In the genomic region with DNA sequence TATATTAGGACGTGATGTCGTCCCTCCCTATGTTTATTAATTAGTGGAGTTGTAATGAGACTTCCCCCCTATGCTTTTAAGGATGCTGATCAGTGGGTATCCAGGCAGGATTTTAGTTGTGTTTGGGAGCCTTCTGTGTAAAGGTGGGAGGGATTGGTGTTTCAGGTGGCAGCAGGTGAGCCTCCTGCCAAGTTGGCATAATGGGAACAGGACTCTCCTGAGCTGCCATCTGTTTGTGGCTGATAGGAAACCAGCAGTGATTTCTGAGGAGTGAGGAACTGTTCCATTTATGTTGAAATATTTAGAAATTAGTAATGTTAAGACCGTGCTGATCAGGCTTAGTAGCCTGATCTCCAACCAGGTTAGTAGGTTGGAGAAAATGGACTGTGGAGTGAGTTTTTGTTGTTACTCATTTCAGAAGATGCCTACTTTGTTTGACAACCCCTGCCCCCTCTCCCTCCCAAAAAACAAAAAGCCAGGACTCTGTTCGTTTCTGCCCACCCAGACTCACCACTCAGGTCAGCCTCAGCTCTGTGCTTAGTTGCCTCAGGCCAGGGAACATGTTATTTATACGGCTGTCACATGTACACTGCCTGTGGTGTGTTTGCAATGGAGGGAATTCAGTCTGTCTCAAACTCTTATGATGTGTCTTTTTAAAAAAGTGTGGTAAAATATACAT, we compare ENCODE assay signal across 23 cellular contexts. TPM values are rescaled to one million over a fixed set of nuclear protein-coding genes. Genes with fewer than 3 reads are reported as not detected.
DNase-seq lines count a peak whose midpoint lies in the region; ATAC-seq lines count a peak whose summit lies in the region.
"Had no signal": no experiment of that assay in that cellular context is flagged by ENCODE, and none has a peak within 500 bp of the region (broad histone marks: within the 10 kb centered on the region; RNA-seq: fewer than 3 reads in every experiment).

No MANE protein-coding gene starts in this region.

- ATAC-seq in naive thymus-derived CD4-positive, alpha-beta T cell = no peak
- ATAC-seq in GM21737 (IDR thresholded peaks at IDR 0.05; ENCODE audit: unreplicated experiment) (no peak), HG03460 (IDR thresholded peaks at IDR 0.05; ENCODE audit: unreplicated experiment) (no peak)
- ATAC-seq: right cardiac atrium had no signal

- H3K36me3 ChIP-seq in CD8-positive, alpha-beta memory T cell (ENCODE audit: insufficient read depth, low read length) = no peaks in the 10 kb centered on the region
- peaks cover 0 to 4% (median 0%) of the 10 kb centered on the region in 3 experiments for H3K36me3 ChIP-seq in naive thymus-derived CD4-positive, alpha-beta T cell (ENCODE audit: control insufficient read depth in 2 of 3, insufficient read depth in 3 of 3, low read length in 3 of 3)
- H3K36me3 ChIP-seq: heart left ventricle, MG63, upper lobe of right lung had no signal

- H3K9me3 Mint-ChIP-seq in CD8-positive, alpha-beta memory T cell = no peaks in the 10 kb centered on the region
- H3K9me3 Mint-ChIP-seq in activated T-helper 1 cell treated with anti-CD3 and anti-CD28 coated beads, Interleukin-12 subunit alpha, Interleukin-12 subunit beta, Interleukin-2, Interleukin-4 antibody, amounts not matched to agents 30 ng/mL and 10 ng/mL and 1 ng/mL, durations not matched to agents 14 hours and 24 hours and 36 hours = no peaks in the 10 kb centered on the region
- no peaks in the 10 kb centered on the region for H3K9me3 Mint-ChIP-seq in naive thymus-derived CD4-positive, alpha-beta T cell
- H3K9me3 Mint-ChIP-seq: IgD-negative memory B cell, memory B cell had no signal

- peaks cover 0 to 11% (median 6%) of the 10 kb centered on the region in 3 donors for H3K36me3 Mint-ChIP-seq in CD8-positive, alpha-beta memory T cell
- H3K36me3 Mint-ChIP-seq in activated T-helper 1 cell treated with anti-CD3 and anti-CD28 coated beads, Interleukin-12 subunit alpha, Interleukin-12 subunit beta, Interleukin-2, Interleukin-4 antibody, amounts not matched to agents 30 ng/mL and 10 ng/mL and 1 ng/mL, durations not matched to agents 14 hours and 24 hours and 36 hours (ENCODE audit: low read depth) = peaks cover 6% of the 10 kb centered on the region
- H3K36me3 Mint-ChIP-seq in naive thymus-derived CD4-positive, alpha-beta T cell = peaks cover 0 to 34% (median 12%) of the 10 kb centered on the region in 5 donors

- peaks cover 48 to 60% (median 55%) of the 10 kb centered on the region in 3 donors for H3K4me1 Mint-ChIP-seq in CD8-positive, alpha-beta memory T cell
- H3K4me1 Mint-ChIP-seq in activated T-helper 1 cell treated with anti-CD3 and anti-CD28 coated beads, Interleukin-12 subunit alpha, Interleukin-12 subunit beta, Interleukin-2, Interleukin-4 antibody, amounts not matched to agents 30 ng/mL and 10 ng/mL and 1 ng/mL, durations not matched to agents 14 hours and 24 hours and 36 hours (ENCODE audit: low read depth) = peaks cover 41% of the 10 kb centered on the region
- peaks cover 23 to 53% (median 48%) of the 10 kb centered on the region in 7 donors for H3K4me1 Mint-ChIP-seq in naive thymus-derived CD4-positive, alpha-beta T cell

- no peaks in the 10 kb centered on the region for H3K27me3 ChIP-seq in CD8-positive, alpha-beta memory T cell (ENCODE audit: insufficient read depth, low read length, poor library complexity, severe bottlenecking)
- H3K27me3 ChIP-seq in naive thymus-derived CD4-positive, alpha-beta T cell (ENCODE audit: control insufficient read depth in 2 of 2, insufficient read depth in 2 of 2, low read length in 2 of 2) = no peaks in the 10 kb centered on the region
- H3K27me3 ChIP-seq: heart left ventricle, MG63, SJSA1, upper lobe of right lung had no signal

- peak overlapping the region in 6 of 7 donors; percentile 43 to 76 (median 58) for H3K4me3 Mint-ChIP-seq in CD8-positive, alpha-beta memory T cell
- H3K4me3 Mint-ChIP-seq in activated T-helper 1 cell treated with anti-CD3 and anti-CD28 coated beads, Interleukin-12 subunit alpha, Interleukin-12 subunit beta, Interleukin-2, Interleukin-4 antibody, amounts not matched to agents 30 ng/mL and 10 ng/mL and 1 ng/mL, durations not matched to agents 14 hours and 24 hours and 36 hours = no peak overlapping the region
- peak overlapping the region in 5 of 10 donors; percentile 28 to 76 (median 36) for H3K4me3 Mint-ChIP-seq in naive thymus-derived CD4-positive, alpha-beta T cell
- H3K4me3 Mint-ChIP-seq: memory B cell had no signal

- no peaks in the 10 kb centered on the region for H3K27me3 Mint-ChIP-seq in CD8-positive, alpha-beta memory T cell
- H3K27me3 Mint-ChIP-seq in activated T-helper 1 cell treated with anti-CD3 and anti-CD28 coated beads, Interleukin-12 subunit alpha, Interleukin-12 subunit beta, Interleukin-2, Interleukin-4 antibody, amounts not matched to agents 30 ng/mL and 10 ng/mL and 1 ng/mL, durations not matched to agents 14 hours and 24 hours and 36 hours (ENCODE audit: insufficient read depth) = no peaks in the 10 kb centered on the region
- no peaks in the 10 kb centered on the region for H3K27me3 Mint-ChIP-seq in naive thymus-derived CD4-positive, alpha-beta T cell
- H3K27me3 Mint-ChIP-seq: IgD-negative memory B cell, memory B cell had no signal

- POLR2A ChIA-PET in CD8-positive, alpha-beta memory T cell (lab: Charles Lee) = interaction anchor here (2.1 kb wide), 1 partner anchor 14 kb away, joined by 10 read pairs; no protein-coding TSS in a partner anchor
- POLR2A ChIA-PET in naive thymus-derived CD4-positive, alpha-beta T cell (lab: Charles Lee) = interaction anchor here (0.6 to 1.2 kb wide), 2 partner anchors 9 to 26 kb away, joined by 3 read pairs; no protein-coding TSS in a partner anchor

- DNase-seq in NCI-H1694 (lab: John Stamatoyannopoulos, UW) (peak; percentile 28), NCI-H1694 treated with DMSO at 0.1 percent for 48 hours (lab: John Stamatoyannopoulos, UW) (no peak)
- no peak for DNase-seq in CD8-positive, alpha-beta memory T cell
- DNase-seq in activated T-helper 1 cell treated with anti-CD3 and anti-CD28 coated beads, Interleukin-12 subunit alpha, Interleukin-12 subunit beta, Interleukin-2, Interleukin-4 antibody, amounts not matched to agents 30 ng/mL and 10 ng/mL and 1 ng/mL, durations not matched to agents 14 hours and 24 hours and 36 hours (ENCODE audit: low spot score) = no peak
- DNase-seq in naive thymus-derived CD4-positive, alpha-beta T cell = no peak
- DNase-seq in stimulated activated CD4-positive, alpha-beta T cell treated with anti-CD3 and anti-CD28 coated beads, Interleukin-4, amount 100 ng/mL, for 24 hours = no peak
- DNase-seq: activated CD4-positive, alpha-beta T cell treated with anti-CD3 and anti-CD28 coated beads, Interleukin-2, amount 50 U/mL, for 1 hour; activated CD8-positive, alpha-beta memory T cell treated with anti-CD3 and anti-CD28 coated beads, Interleukin-2, amount 50 U/mL, for 4 hours; activated effector memory CD4-positive, alpha-beta T cell treated with Interleukin-2 at 50 U/mL for 16 hours; AML-193; dermis blood vessel endothelial cell; H7; heart left ventricle; MG63; NCI-H1436; NCI-H446 treated with DMSO at 0.1 percent for 48 hours; right cardiac atrium; upper lobe of right lung had no signal

- peaks cover 29% of the 10 kb centered on the region for H3K4me1 ChIP-seq in CD8-positive, alpha-beta memory T cell (ENCODE audit: insufficient read depth, low read length)
- H3K4me1 ChIP-seq in naive thymus-derived CD4-positive, alpha-beta T cell (ENCODE audit: control insufficient read depth in 2 of 2, insufficient read depth in 2 of 2, low read length in 2 of 2) = peaks cover 21 to 25% of the 10 kb centered on the region in 2 donors
- H3K4me1 ChIP-seq: SJSA1 had no signal

- H3K27ac ChIP-seq in CD8-positive, alpha-beta memory T cell (ENCODE audit: low read depth, low read length) = no peak overlapping the region
- H3K27ac ChIP-seq in naive thymus-derived CD4-positive, alpha-beta T cell (ENCODE audit: low read depth, low read length) = no peak overlapping the region
- H3K27ac ChIP-seq: heart left ventricle, SJSA1, upper lobe of right lung had no signal

- H3K27ac Mint-ChIP-seq in CD8-positive, alpha-beta memory T cell = peak overlapping the region; percentile 9 to 87 (median 79)
- H3K27ac Mint-ChIP-seq in activated T-helper 1 cell treated with anti-CD3 and anti-CD28 coated beads, Interleukin-12 subunit alpha, Interleukin-12 subunit beta, Interleukin-2, Interleukin-4 antibody, amounts not matched to agents 30 ng/mL and 10 ng/mL and 1 ng/mL, durations not matched to agents 14 hours and 24 hours and 36 hours = peak overlapping the region; percentile 31
- peak overlapping the region in 5 of 9 donors; percentile 38 to 82 (median 74) for H3K27ac Mint-ChIP-seq in naive thymus-derived CD4-positive, alpha-beta T cell

- intact Hi-C loops in activated T-helper 1 cell treated with anti-CD3 and anti-CD28 coated beads, Interleukin-12 subunit alpha, Interleukin-12 subunit beta, Interleukin-2, Interleukin-4 antibody, amounts not matched to agents 30 ng/mL and 10 ng/mL and 1 ng/mL, durations not matched to agents 14 hours and 24 hours and 36 hours (cut with micrococcal nuclease) = no loop called here
- intact Hi-C loops in naive thymus-derived CD4-positive, alpha-beta T cell (cut with micrococcal nuclease) = no loop called here

- no peaks in the 10 kb centered on the region for H3K9me3 ChIP-seq in CD8-positive, alpha-beta memory T cell (ENCODE audit: low read length)
- no peaks in the 10 kb centered on the region for H3K9me3 ChIP-seq in naive thymus-derived CD4-positive, alpha-beta T cell (ENCODE audit: control insufficient read depth in 2 of 3, low read length in 3 of 3)
- H3K9me3 ChIP-seq: heart left ventricle, MG63, SJSA1, upper lobe of right lung had no signal

- CTCF ChIA-PET in CD8-positive, alpha-beta memory T cell (lab: Charles Lee) = interaction anchor here (1.2 kb wide), 1 partner anchor 19 kb away, joined by 3 read pairs; no protein-coding TSS in a partner anchor
- CTCF ChIA-PET in naive thymus-derived CD4-positive, alpha-beta T cell (lab: Charles Lee) = no interaction called here

- no peak overlapping the region for H3K4me3 ChIP-seq in CD8-positive, alpha-beta memory T cell (ENCODE audit: low read length)
- no peak overlapping the region for H3K4me3 ChIP-seq in naive thymus-derived CD4-positive, alpha-beta T cell (ENCODE audit: low read length)
- H3K4me3 ChIP-seq: heart left ventricle, MG63, SJSA1, upper lobe of right lung had no signal

RNA-seq across cellular contexts. Expression of gene TULP4, which starts 55.4 kb away (rescaled TPM):
- total RNA-seq in CD8-positive, alpha-beta memory T cell = 10 to 100 TPM; 26.9 to 32.1 TPM
- polyA plus RNA-seq in CD8-positive, alpha-beta memory T cell = 50.1 TPM
- total RNA-seq in activated T-helper 1 cell treated with anti-CD3 and anti-CD28 coated beads, Interleukin-12 subunit alpha, Interleukin-12 subunit beta, Interleukin-2, Interleukin-4 antibody, amounts not matched to agents 30 ng/mL and 10 ng/mL and 1 ng/mL, durations not matched to agents 14 hours and 24 hours and 36 hours = 21.9 and 26.5 TPM in 2 replicates
- 10 to 100 TPM; 37.2 to 79.0 (median 65.3) TPM for total RNA-seq in naive thymus-derived CD4-positive, alpha-beta T cell
- 10 to 100 TPM; 33.3 to 34.9 TPM for polyA plus RNA-seq in naive thymus-derived CD4-positive, alpha-beta T cell
